In the genomic region with DNA sequence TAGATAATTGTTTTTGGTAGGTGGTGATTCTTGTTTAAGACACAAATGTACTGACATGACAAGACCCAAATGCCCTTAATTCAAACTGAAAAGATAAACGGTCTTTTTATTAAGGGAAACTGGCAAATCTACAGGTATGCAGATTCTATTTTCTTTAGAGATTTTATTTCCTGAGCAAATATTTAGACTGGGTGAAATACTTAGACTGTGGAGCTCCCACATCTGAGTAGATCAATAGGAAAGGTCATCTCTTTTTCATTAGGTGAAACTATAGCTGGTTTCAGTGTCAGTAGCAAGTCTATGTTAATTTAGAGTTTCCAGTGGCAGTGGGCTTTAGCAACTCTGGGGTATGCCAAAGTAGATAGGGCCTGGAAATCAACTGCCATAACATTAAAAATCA, we compare ENCODE assay signal across 28 cellular contexts.
"Had no signal": no experiment of that assay in that cellular context is flagged by ENCODE, and none has a peak within 500 bp of the region (broad histone marks: within the 10 kb centered on the region; RNA-seq: fewer than 3 reads in every experiment).

No MANE protein-coding gene starts in this region.

- H3K27ac ChIP-seq: ascending aorta, cardiac muscle cell, VCaP had no signal

- ATAC-seq: activated CD8-positive, alpha-beta T cell treated with anti-CD3 and anti-CD28 coated beads for 36 hours; activated naive CD8-positive, alpha-beta T cell treated with anti-CD3 and anti-CD28 coated beads, Interleukin-2, amount 50 U/mL, for 24 hours; activated T-cell treated with anti-CD3 and anti-CD28 coated beads, Interleukin-2, amount 50 U/mL, for 4 hours; activated T-cell treated with anti-CD3 and anti-CD28 coated beads, Interleukin-2, amount 50 U/mL, for 72 hours; activated T-helper 17 cell treated with anti-CD3 and anti-CD28 coated beads, Interleukin-2, amount 50 U/mL, for 72 hours had no signal

- DNase-seq: activated B cell treated with CpG ODN at 0.5 μM for 24 hours; activated CD4-positive, alpha-beta memory T cell treated with anti-CD3 and anti-CD28 coated beads for 36 hours; activated CD4-positive, alpha-beta T cell treated with anti-CD3 and anti-CD28 coated beads for 4 hours; activated CD4-positive, alpha-beta T cell treated with anti-CD3 and anti-CD28 coated beads, Interleukin-2, amount 10 ng/mL, durations not matched to agents 24 days and 14 days; activated CD4-positive, alpha-beta T cell treated with anti-CD3 and anti-CD28 coated beads, Interleukin-2, amount 50 U/mL, for 1 hour; activated CD4-positive, alpha-beta T cell treated with anti-CD3 and anti-CD28 coated beads, Interleukin-2, amount 50 U/mL, for 4 hours; activated CD4-positive, CD25-positive, alpha-beta regulatory T cell treated with anti-CD3 and anti-CD28 coated beads, Interleukin-2, amount 50 U/mL, for 72 hours; activated CD8-positive, alpha-beta memory T cell treated with anti-CD3 and anti-CD28 coated beads, Interleukin-2, amount 50 U/mL, for 4 hours; activated CD8-positive, alpha-beta T cell treated with anti-CD3 and anti-CD28 coated beads for 36 hours; activated gamma-delta T cell; activated naive CD4-positive, alpha-beta T cell treated with anti-CD3 and anti-CD28 coated beads, Interleukin-2, amount 10 ng/mL, durations not matched to agents 7 days and 5 days; activated naive CD4-positive, alpha-beta T cell treated with Interleukin-2 at 50 U/mL for 16 hours; activated naive CD8-positive, alpha-beta T cell treated with anti-CD3 and anti-CD28 coated beads, Interleukin-2, amount 10 ng/mL, durations not matched to agents 7 days and 5 days; activated naive CD8-positive, alpha-beta T cell treated with anti-CD3 and anti-CD28 coated beads, Interleukin-2, amount 50 U/mL, for 24 hours; activated T-cell treated with anti-CD3 and anti-CD28 coated beads for 4 hours; activated T-cell treated with anti-CD3 and anti-CD28 coated beads, Interleukin-2, amount 50 U/mL, for 1 hour; activated T-cell treated with anti-CD3 and anti-CD28 coated beads, Interleukin-2, amount 50 U/mL, for 4 hours; activated T-cell treated with anti-CD3 and anti-CD28 coated beads, Interleukin-2, amount 50 U/mL, for 72 hours; amygdala; anterior cingulate cortex; caudate nucleus; cerebellar nuclear complex; T-helper 2 cell; T-helper 9 cell had no signal

- H3K4me1 ChIP-seq: ascending aorta had no signal

- H3K9me3 ChIP-seq: ascending aorta had no signal

- H3K27me3 ChIP-seq: ascending aorta, cardiac muscle cell had no signal

- H3K36me3 ChIP-seq: ascending aorta, cardiac muscle cell had no signal

- H3K4me3 ChIP-seq: ascending aorta, cardiac muscle cell had no signal
